In the genomic region with DNA sequence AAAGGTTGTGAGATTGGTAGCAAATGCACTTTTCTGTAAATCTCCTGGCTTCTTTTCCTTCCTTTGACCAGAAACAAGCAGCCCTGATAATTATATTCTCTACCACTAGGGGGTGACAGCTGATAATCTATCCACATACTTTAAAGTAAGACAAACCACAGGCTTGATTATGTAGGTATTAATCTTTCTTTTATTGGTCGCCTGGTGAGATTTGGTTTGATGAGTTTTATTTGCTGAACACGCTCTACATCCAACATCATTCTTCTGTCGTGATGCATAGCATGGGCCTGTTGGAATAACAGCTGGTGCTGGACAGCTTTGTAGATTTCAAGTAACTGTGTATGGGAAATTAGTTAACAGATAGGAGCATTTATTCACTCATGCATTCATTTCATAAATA, we compare ENCODE assay signal across 1 cellular context.
TF ChIP-seq lines count a peak whose summit lies in the region.

No MANE protein-coding gene starts in this region.

TF ChIP-seq in GM12878, 131 proteins besides CTCF, POLR2A, EP300 and RAD21 (continued from another document):
- TF ChIP-seq, protein P1, sequence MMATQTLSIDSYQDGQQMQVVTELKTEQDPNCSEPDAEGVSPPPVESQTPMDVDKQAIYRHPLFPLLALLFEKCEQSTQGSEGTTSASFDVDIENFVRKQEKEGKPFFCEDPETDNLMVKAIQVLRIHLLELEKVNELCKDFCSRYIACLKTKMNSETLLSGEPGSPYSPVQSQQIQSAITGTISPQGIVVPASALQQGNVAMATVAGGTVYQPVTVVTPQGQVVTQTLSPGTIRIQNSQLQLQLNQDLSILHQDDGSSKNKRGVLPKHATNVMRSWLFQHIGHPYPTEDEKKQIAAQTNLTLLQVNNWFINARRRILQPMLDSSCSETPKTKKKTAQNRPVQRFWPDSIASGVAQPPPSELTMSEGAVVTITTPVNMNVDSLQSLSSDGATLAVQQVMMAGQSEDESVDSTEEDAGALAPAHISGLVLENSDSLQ (IDR thresholded peaks at IDR 0.05), result no peak
- 0 out of 2 replicates have a peak, but pooled peaks have one; percentile 36 for TF ChIP-seq CBFB (IDR thresholded peaks at IDR 0.05; ENCODE audit: low read depth)
- TF ChIP-seq CREB1 (IDR thresholded peaks at IDR 0.05; ENCODE audit: low read depth), result no peak
- no peak for TF ChIP-seq ZNF622 (IDR thresholded peaks at IDR 0.05)
- no peak for TF ChIP-seq SPI1 (IDR thresholded peaks at IDR 0.05; ENCODE audit: borderline replicate concordance, insufficient read depth, low read depth, low read length)
- TF ChIP-seq KDM1A (IDR thresholded peaks at IDR 0.05; ENCODE audit: borderline replicate concordance), result no peak
- TF ChIP-seq, protein P2, sequence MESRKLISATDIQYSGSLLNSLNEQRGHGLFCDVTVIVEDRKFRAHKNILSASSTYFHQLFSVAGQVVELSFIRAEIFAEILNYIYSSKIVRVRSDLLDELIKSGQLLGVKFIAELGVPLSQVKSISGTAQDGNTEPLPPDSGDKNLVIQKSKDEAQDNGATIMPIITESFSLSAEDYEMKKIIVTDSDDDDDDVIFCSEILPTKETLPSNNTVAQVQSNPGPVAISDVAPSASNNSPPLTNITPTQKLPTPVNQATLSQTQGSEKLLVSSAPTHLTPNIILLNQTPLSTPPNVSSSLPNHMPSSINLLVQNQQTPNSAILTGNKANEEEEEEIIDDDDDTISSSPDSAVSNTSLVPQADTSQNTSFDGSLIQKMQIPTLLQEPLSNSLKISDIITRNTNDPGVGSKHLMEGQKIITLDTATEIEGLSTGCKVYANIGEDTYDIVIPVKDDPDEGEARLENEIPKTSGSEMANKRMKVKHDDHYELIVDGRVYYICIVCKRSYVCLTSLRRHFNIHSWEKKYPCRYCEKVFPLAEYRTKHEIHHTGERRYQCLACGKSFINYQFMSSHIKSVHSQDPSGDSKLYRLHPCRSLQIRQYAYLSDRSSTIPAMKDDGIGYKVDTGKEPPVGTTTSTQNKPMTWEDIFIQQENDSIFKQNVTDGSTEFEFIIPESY (IDR thresholded peaks at IDR 0.05), result no peak
- peak; percentile 80 for TF ChIP-seq RUNX3 (IDR thresholded peaks at IDR 0.05; ENCODE audit: low read length)
- TF ChIP-seq POU2F2 (IDR thresholded peaks at IDR 0.05; ENCODE audit: borderline replicate concordance, low read depth, low read length), result no peak
- TF ChIP-seq LARP7 (IDR thresholded peaks at IDR 0.05), result no peak
- peak; percentile 76; the same call in 1 of the 2 replicates for TF ChIP-seq SMC3 (IDR thresholded peaks at IDR 0.05; ENCODE audit: borderline replicate concordance, low read length)
- TF ChIP-seq RFX5 (IDR thresholded peaks at IDR 0.05; ENCODE audit: low read depth, low read length), result no peak
- no peak for TF ChIP-seq CHD4 (IDR thresholded peaks at IDR 0.05)
- 0 out of 2 replicates have a peak, but pooled peaks have one; percentile 32 for TF ChIP-seq EZH2 (IDR thresholded peaks at IDR 0.05; ENCODE audit: borderline replicate concordance, control insufficient read depth, low read depth, low read length)
- no peak for TF ChIP-seq NR2C2 (IDR thresholded peaks at IDR 0.05; ENCODE audit: borderline replicate concordance, control insufficient read depth, insufficient read length, low read depth)
- TF ChIP-seq POLR2AphosphoS2 (IDR thresholded peaks at IDR 0.05; ENCODE audit: low read depth, low read length), result no peak
